In the genomic region with DNA sequence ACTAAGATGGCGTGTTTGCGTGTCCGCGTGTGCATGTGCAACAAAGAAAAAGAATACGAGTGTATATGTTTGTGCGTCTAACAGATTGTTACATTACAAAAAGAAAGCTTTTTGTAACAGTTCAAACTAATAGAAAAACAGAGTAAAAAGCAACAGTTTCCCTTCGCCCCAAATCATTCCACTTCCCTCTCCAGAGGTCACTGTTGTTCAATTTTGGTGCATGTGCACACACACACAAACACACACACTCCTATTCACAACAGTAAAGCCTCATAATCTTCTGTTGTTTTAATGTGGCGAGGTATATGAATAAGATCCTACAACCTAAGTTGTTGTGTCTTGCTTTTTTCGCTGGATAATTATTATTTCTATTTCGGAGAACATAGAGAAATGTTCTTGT, we compare ENCODE assay signal across 1 cellular context.
TF ChIP-seq lines count a peak whose summit lies in the region.

No MANE protein-coding gene starts in this region.

TF ChIP-seq in GM23338, 12 proteins besides CTCF, POLR2A, EP300 and RAD21 (continued from another document):
- TF ChIP-seq, protein P1, sequence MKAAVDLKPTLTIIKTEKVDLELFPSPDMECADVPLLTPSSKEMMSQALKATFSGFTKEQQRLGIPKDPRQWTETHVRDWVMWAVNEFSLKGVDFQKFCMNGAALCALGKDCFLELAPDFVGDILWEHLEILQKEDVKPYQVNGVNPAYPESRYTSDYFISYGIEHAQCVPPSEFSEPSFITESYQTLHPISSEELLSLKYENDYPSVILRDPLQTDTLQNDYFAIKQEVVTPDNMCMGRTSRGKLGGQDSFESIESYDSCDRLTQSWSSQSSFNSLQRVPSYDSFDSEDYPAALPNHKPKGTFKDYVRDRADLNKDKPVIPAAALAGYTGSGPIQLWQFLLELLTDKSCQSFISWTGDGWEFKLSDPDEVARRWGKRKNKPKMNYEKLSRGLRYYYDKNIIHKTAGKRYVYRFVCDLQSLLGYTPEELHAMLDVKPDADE (IDR thresholded peaks at IDR 0.05): no peak
- TF ChIP-seq POLR2AphosphoS5 (IDR thresholded peaks at IDR 0.05; ENCODE audit: low read depth): no peak
- TF ChIP-seq ZNF462 (CRISPR knock-in tag; IDR thresholded peaks at IDR 0.05): no peak
- TF ChIP-seq REST (IDR thresholded peaks at IDR 0.05; ENCODE audit: unreplicated experiment): no peak
- no peak for TF ChIP-seq ZNF114 (CRISPR knock-in tag; IDR thresholded peaks at IDR 0.05)
- no peak for TF ChIP-seq EZH2 (IDR thresholded peaks at IDR 0.05; ENCODE audit: low read depth, unreplicated experiment)
